Comparison of ENCODE assay signal across 8 cellular contexts in the genomic region with DNA sequence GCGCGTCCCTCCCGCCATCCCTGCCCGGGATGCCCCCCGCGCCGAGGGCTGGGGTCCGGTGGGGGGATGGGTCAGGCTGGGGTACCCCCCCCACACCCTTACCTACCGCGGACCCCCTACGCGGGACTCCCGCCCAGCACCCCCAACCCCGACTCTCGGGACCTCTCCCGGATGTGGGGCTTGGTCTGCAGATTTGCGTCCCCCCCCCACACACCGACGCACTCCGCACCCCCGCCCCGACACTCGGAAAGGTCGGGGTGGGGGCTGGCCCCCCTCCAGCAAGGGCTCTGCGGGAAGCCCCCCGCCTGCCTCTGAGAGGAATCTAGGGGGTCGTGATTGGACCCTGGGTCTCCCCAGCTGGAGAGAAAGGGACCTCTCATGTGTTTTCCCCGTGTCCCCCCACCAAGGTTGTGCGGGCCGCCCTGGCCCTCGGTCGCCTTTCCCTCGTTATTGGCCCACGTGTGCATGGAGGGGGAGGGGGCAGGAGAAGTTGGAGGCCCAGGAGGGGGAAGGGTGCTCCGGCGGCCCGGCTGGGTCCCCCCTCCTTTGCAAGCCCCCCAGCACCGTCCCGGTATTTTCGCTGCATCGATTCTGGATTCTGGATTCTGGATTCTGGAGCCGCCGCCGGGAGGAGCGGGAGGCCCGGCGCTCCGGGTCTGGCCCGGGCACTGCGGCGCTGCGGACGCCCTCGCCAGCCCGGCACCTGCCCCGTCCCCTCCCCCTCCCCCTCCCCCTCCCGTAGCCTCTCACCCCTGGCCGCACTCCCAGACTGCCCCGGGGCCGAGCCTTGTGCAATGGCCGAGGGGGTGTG. TPM values are rescaled to one million over a fixed set of nuclear protein-coding genes. Genes with fewer than 3 reads are reported as not detected.
DNase-seq lines count a peak whose midpoint lies in the region; ATAC-seq and TF ChIP-seq lines count a peak whose summit lies in the region.

No MANE protein-coding gene starts in this region.

- peak overlapping the region; percentile 98 to 100 (median 98) for H3K27ac ChIP-seq in gastrocnemius medialis

- peak; percentile 80 to 82 for TF ChIP-seq POLR2A in gastrocnemius medialis (IDR thresholded peaks at IDR 0.05)

- H3K27ac Mint-ChIP-seq in activated naive CD8-positive, alpha-beta T cell treated with anti-CD3 and anti-CD28 coated beads for 36 hours, result peak overlapping the region; percentile 67

- H3K4me1 ChIP-seq in gastrocnemius medialis, result peaks cover 34 to 47% of the 10 kb centered on the region in 2 donors

- peak overlapping the region; percentile 82 for H3K4me3 Mint-ChIP-seq in activated naive CD8-positive, alpha-beta T cell treated with anti-CD3 and anti-CD28 coated beads for 36 hours

- H3K36me3 ChIP-seq in gastrocnemius medialis, result no peaks in the 10 kb centered on the region

- no peaks in the 10 kb centered on the region for H3K9me3 Mint-ChIP-seq in activated naive CD8-positive, alpha-beta T cell treated with anti-CD3 and anti-CD28 coated beads for 36 hours

- TF ChIP-seq CTCF in gastrocnemius medialis (IDR thresholded peaks at IDR 0.05 in 4 of 5, conservative IDR thresholded peaks at IDR 0.05 in 1 of 5), result no peak

- intact Hi-C loops in gastrocnemius medialis (cut with DNase I; ENCODE audit: low total_unique reads), result no loop called here

- DNase-seq in ELR (ENCODE audit: low read depth) (peak; percentile 61), KBM-7 (peak; percentile 52), hepatic stellate cell (ENCODE audit: low spot score) (peak; percentile 43), gastrocnemius medialis (peak in 1 of 2 donors; percentile 74), AG08395 (ENCODE audit: low spot score) (no peak), NCI-H1048 (lab: John Stamatoyannopoulos, UW) (no peak)
- peak; percentile 29 for DNase-seq in activated naive CD8-positive, alpha-beta T cell treated with anti-CD3 and anti-CD28 coated beads for 36 hours

- no peaks in the 10 kb centered on the region for H3K27me3 ChIP-seq in gastrocnemius medialis

- peak overlapping the region; percentile 87 to 99 (median 96) for H3K4me3 ChIP-seq in gastrocnemius medialis

- ATAC-seq in gastrocnemius medialis, result peak; percentile 49 to 51
- ATAC-seq in GM19351 (IDR thresholded peaks at IDR 0.05; ENCODE audit: unreplicated experiment), result no peak

- H3K27me3 Mint-ChIP-seq in activated naive CD8-positive, alpha-beta T cell treated with anti-CD3 and anti-CD28 coated beads for 36 hours, result no peaks in the 10 kb centered on the region

- H3K9me3 ChIP-seq in gastrocnemius medialis, result no peaks in the 10 kb centered on the region

- H3K4me1 Mint-ChIP-seq in activated naive CD8-positive, alpha-beta T cell treated with anti-CD3 and anti-CD28 coated beads for 36 hours, result peaks cover 48% of the 10 kb centered on the region

- in situ Hi-C loops in KBM-7 (cut with MboI; ENCODE audit: low pct_unique_long_range_greater_than_20kb, low sequenced_read_pairs) (no loop called here), gastrocnemius medialis (cut with MboI; ENCODE audit: low sequenced_read_pairs in 4 of 4) (no loop called here)

- H3K36me3 Mint-ChIP-seq in activated naive CD8-positive, alpha-beta T cell treated with anti-CD3 and anti-CD28 coated beads for 36 hours, result no peaks in the 10 kb centered on the region

RNA-seq across cellular contexts. Expression of gene NFIC, which starts 0.6 kb away (rescaled TPM):
- 10 to 100 TPM; 19.0 to 19.5 TPM for total RNA-seq in activated naive CD8-positive, alpha-beta T cell treated with anti-CD3 and anti-CD28 coated beads for 36 hours
- 100 to 1,000 TPM in 3 of 4 donors, 10 to 100 TPM in 1; 90.2 to 403 (median 348) TPM for total RNA-seq in gastrocnemius medialis

Comparison
In these comparisons a context has a peak if more than half of its experiments do, and no peak if none do; other contexts are left out.
1. DNase-seq: peak in ELR (single experiment), KBM-7 (single experiment), activated naive CD8-positive, alpha-beta T cell treated with anti-CD3 and anti-CD28 coated beads for 36 hours (single experiment) and hepatic stellate cell (single experiment); none in AG08395 (single experiment) and NCI-H1048 (single experiment).
2. RNA of gene NFIC, which starts 0.6 kb away (total RNA-seq): 90.2 to 403 TPM in gastrocnemius medialis; 19.0 to 19.5 TPM in activated naive CD8-positive, alpha-beta T cell treated with anti-CD3 and anti-CD28 coated beads for 36 hours; every median in the first group is over 4 times any median in the second.